ENCODE assay signal across 9 cellular contexts in the genomic region with DNA sequence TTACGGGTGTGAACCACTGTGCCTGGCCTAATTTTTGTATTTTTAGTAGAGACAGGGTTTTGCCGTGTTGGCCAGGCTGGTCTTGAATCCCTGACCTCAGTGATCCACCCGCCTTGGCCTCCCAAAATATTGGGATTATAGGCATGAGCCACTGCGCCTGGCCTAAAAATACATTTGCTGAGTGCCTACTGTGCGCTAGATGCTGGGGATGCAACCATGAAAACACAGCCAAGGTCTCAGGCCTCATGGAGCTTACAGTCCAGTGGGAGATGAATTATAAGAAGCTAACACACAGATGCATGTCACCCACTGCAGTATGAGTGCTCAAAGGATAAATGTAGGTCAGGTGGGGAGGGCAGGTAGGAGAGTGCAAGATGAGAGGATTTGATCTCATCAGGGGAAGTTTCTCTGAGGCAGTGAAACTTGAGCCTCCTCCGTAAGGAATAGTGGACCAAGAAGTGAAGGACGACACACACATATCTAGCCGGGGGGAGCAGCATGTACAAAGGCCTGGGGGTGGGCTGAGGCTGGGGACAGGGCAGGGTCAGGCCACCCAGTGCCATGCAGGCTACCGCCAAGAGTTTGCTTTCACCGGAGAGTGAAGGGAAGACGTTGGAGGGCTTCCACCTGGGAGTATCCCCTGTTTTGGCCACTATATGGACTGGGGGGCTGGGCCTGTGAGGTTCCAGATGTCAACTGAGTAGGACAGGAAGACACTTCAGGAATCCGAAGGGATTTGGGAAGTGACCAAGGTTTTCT. TPM values are rescaled to one million over a fixed set of nuclear protein-coding genes. Genes with fewer than 3 reads are reported as not detected.
DNase-seq lines count a peak whose midpoint lies in the region; ATAC-seq and TF ChIP-seq lines count a peak whose summit lies in the region.
"Had no signal": no experiment of that assay in that cellular context is flagged by ENCODE, and none has a peak within 500 bp of the region (broad histone marks: within the 10 kb centered on the region; RNA-seq: fewer than 3 reads in every experiment).

No MANE protein-coding gene starts in this region.

- peaks cover 0 to 2% (median 0%) of the 10 kb centered on the region in 11 donors for H3K9me3 Mint-ChIP-seq in naive thymus-derived CD4-positive, alpha-beta T cell

- no peaks in the 10 kb centered on the region for H3K9me3 ChIP-seq in heart right ventricle
- no peaks in the 10 kb centered on the region for H3K9me3 ChIP-seq in body of pancreas
- no peaks in the 10 kb centered on the region for H3K9me3 ChIP-seq in naive thymus-derived CD4-positive, alpha-beta T cell (ENCODE audit: control insufficient read depth in 2 of 3, low read length in 3 of 3)

- peaks cover 0 to 33% (median 0%) of the 10 kb centered on the region in 5 donors for H3K36me3 Mint-ChIP-seq in naive thymus-derived CD4-positive, alpha-beta T cell

- POLR2A ChIA-PET in naive thymus-derived CD4-positive, alpha-beta T cell (lab: Charles Lee): interaction anchor here (1.3 kb wide), 2 partner anchors 11 to 18 kb away, joined by 3 to 4 read pairs; no protein-coding TSS in a partner anchor

- 81 to 87% methylated on average over 12 of the region's 12 CpGs for WGBS in heart right ventricle, 2 donors
- WGBS in body of pancreas, 2 donors: 79 to 89% methylated on average over 9 to 12 of the region's 12 CpGs
- 81% methylated on average over 12 of the region's 12 CpGs for WGBS in urinary bladder

- intact Hi-C loops in heart right ventricle (cut with DNase I) (loop anchor here in 1 of 10 donors (5.0 kb wide), 1 partner anchor 38 kb away; no protein-coding TSS in a partner anchor), cardiac septum (cut with DNase I) (loop anchor here (5.0 kb wide), 1 partner anchor 33 kb away; no protein-coding TSS in a partner anchor), body of pancreas (cut with DNase I) (no loop called here)
- intact Hi-C loops in naive thymus-derived CD4-positive, alpha-beta T cell (cut with micrococcal nuclease): loop anchor here (1.0 kb wide), 2 partner anchors 10 to 39 kb away; no protein-coding TSS in a partner anchor

- TF ChIP-seq POLR2A in body of pancreas (IDR thresholded peaks at IDR 0.05): no peak

- H3K27ac ChIP-seq in heart right ventricle (peak overlapping the region in 8 of 10 donors; percentile 58 to 93 (median 68)), body of pancreas (peak overlapping the region; percentile 37 to 91 (median 64)), urinary bladder (ENCODE audit: low read depth) (peak overlapping the region; percentile 72)
- no peak overlapping the region for H3K27ac ChIP-seq in naive thymus-derived CD4-positive, alpha-beta T cell (ENCODE audit: low read depth, low read length)

- peaks cover 20 to 82% (median 64%) of the 10 kb centered on the region in 9 donors for H3K4me1 ChIP-seq in heart right ventricle
- peaks cover 66% of the 10 kb centered on the region for H3K4me1 ChIP-seq in body of pancreas
- H3K4me1 ChIP-seq in naive thymus-derived CD4-positive, alpha-beta T cell (ENCODE audit: control insufficient read depth in 2 of 2, insufficient read depth in 2 of 2, low read length in 2 of 2): peaks cover 71% of the 10 kb centered on the region in 2 donors
- peaks cover 2% of the 10 kb centered on the region for H3K4me1 ChIP-seq in urinary bladder (ENCODE audit: insufficient read depth)

- H3K4me3 Mint-ChIP-seq in naive thymus-derived CD4-positive, alpha-beta T cell: peak overlapping the region; percentile 13 to 85 (median 66)

- TF ChIP-seq CTCF in heart right ventricle (IDR thresholded peaks at IDR 0.05): no peak
- TF ChIP-seq CTCF in body of pancreas (IDR thresholded peaks at IDR 0.05): no peak
- no peak for TF ChIP-seq CTCF in GM10266 (IDR thresholded peaks at IDR 0.05; ENCODE audit: control insufficient read depth, insufficient read depth, low read depth, missing control alignments)

- peaks cover 52 to 86% (median 76%) of the 10 kb centered on the region in 7 donors for H3K4me1 Mint-ChIP-seq in naive thymus-derived CD4-positive, alpha-beta T cell

- no peaks in the 10 kb centered on the region for H3K27me3 Mint-ChIP-seq in naive thymus-derived CD4-positive, alpha-beta T cell

- H3K36me3 ChIP-seq in heart right ventricle (peaks cover 0 to 5% (median 0%) of the 10 kb centered on the region in 9 donors), body of pancreas (replicated peaks in 1 of 2; ENCODE audit: insufficient read depth in 1 of 2, low read depth in 2 of 2) (no peaks in the 10 kb centered on the region), urinary bladder (ENCODE audit: insufficient read depth) (no peaks in the 10 kb centered on the region)
- H3K36me3 ChIP-seq in naive thymus-derived CD4-positive, alpha-beta T cell (ENCODE audit: control insufficient read depth in 2 of 3, insufficient read depth in 3 of 3, low read length in 3 of 3): no peaks in the 10 kb centered on the region

- CTCF ChIA-PET in naive thymus-derived CD4-positive, alpha-beta T cell (lab: Charles Lee): no interaction called here

- H3K4me3 ChIP-seq in heart right ventricle (peak overlapping the region in 1 of 10 donors; percentile 7), body of pancreas (no peak overlapping the region), urinary bladder (ENCODE audit: low read depth, low read length) (no peak overlapping the region)
- H3K4me3 ChIP-seq in naive thymus-derived CD4-positive, alpha-beta T cell (ENCODE audit: low read length): peak overlapping the region; percentile 24

- ATAC-seq in heart right ventricle (no peak), body of pancreas (no peak), HG03521 (IDR thresholded peaks at IDR 0.05; ENCODE audit: unreplicated experiment) (no peak), HG03432 (IDR thresholded peaks at IDR 0.05; ENCODE audit: unreplicated experiment) (no peak)
- ATAC-seq in naive thymus-derived CD4-positive, alpha-beta T cell: no peak

- DNase-seq in heart right ventricle (no peak), cardiac septum (ENCODE audit: low spot score) (no peak), body of pancreas (no peak), GM10266 (ENCODE audit: extremely low spot score) (no peak)
- DNase-seq in naive thymus-derived CD4-positive, alpha-beta T cell: no peak
- DNase-seq: NCI-H1105 had no signal

- peak overlapping the region; percentile 13 to 98 (median 78) for H3K27ac Mint-ChIP-seq in naive thymus-derived CD4-positive, alpha-beta T cell

- no peaks in the 10 kb centered on the region for H3K27me3 ChIP-seq in heart right ventricle
- no peaks in the 10 kb centered on the region for H3K27me3 ChIP-seq in body of pancreas
- no peaks in the 10 kb centered on the region for H3K27me3 ChIP-seq in naive thymus-derived CD4-positive, alpha-beta T cell (ENCODE audit: control insufficient read depth in 2 of 2, insufficient read depth in 2 of 2, low read length in 2 of 2)

RNA-seq across cellular contexts. Expression of gene IRAK2, which starts 24.3 kb away (rescaled TPM):
- total RNA-seq in heart right ventricle: 1 to 10 TPM in 9 of 10 donors, under 1 TPM in 1; 0.92 to 3.6 (median 1.5) TPM
- under 1 TPM; 0.73 to 0.84 TPM for polyA plus RNA-seq in heart right ventricle
- total RNA-seq in cardiac septum: 1.9 TPM
- 1 to 10 TPM in 1 of 2 donors, under 1 TPM in 1; 0.99 to 3.9 TPM for total RNA-seq in body of pancreas
- 1 to 10 TPM; 1.5 to 4.8 (median 2.3) TPM for total RNA-seq in naive thymus-derived CD4-positive, alpha-beta T cell
- 1 to 10 TPM; 2.3 to 3.8 TPM for polyA plus RNA-seq in naive thymus-derived CD4-positive, alpha-beta T cell
- 2.9 TPM for total RNA-seq in urinary bladder
- polyA plus RNA-seq in urinary bladder: 4.1 TPM

RNA-seq across cellular contexts. Expression of gene VHL, which starts 47.4 kb away (rescaled TPM):
- total RNA-seq in heart right ventricle: 10 to 100 TPM; 10.3 to 19.3 (median 12.0) TPM
- polyA plus RNA-seq in heart right ventricle: 10 to 100 TPM in 1 of 2 donors, 1 to 10 TPM in 1; 9.4 to 18.4 TPM
- total RNA-seq in cardiac septum: 11.8 TPM
- 10 to 100 TPM; 23.6 to 41.9 TPM for total RNA-seq in body of pancreas
- total RNA-seq in naive thymus-derived CD4-positive, alpha-beta T cell: 10 to 100 TPM; 56.8 to 77.0 (median 67.0) TPM
- 10 to 100 TPM; 16.7 to 34.6 TPM for polyA plus RNA-seq in naive thymus-derived CD4-positive, alpha-beta T cell
- total RNA-seq in urinary bladder: 50.0 TPM
- 21.7 TPM for polyA plus RNA-seq in urinary bladder

RNA-seq across cellular contexts. Expression of gene TATDN2, which starts 59.3 kb away (rescaled TPM):
- total RNA-seq in heart right ventricle (10 to 100 TPM; 14.7 to 19.6 (median 17.7) TPM), cardiac septum (19.8 TPM), body of pancreas (10 to 100 TPM; 15.3 to 19.8 TPM), urinary bladder (11.3 TPM)
- polyA plus RNA-seq in heart right ventricle (10 to 100 TPM in 1 of 2 donors, 1 to 10 TPM in 1; 9.6 to 16.1 TPM), urinary bladder (21.7 TPM)
- 10 to 100 TPM; 52.9 to 88.8 (median 71.6) TPM for total RNA-seq in naive thymus-derived CD4-positive, alpha-beta T cell
- 10 to 100 TPM; 12.9 to 26.8 TPM for polyA plus RNA-seq in naive thymus-derived CD4-positive, alpha-beta T cell
